In genomic region chr9:115591584-115591984, GRCh38 we compare ENCODE assay signal across 8 cellular contexts.
DNase-seq lines count a peak whose midpoint lies in the region; ATAC-seq and TF ChIP-seq lines count a peak whose summit lies in the region.

No MANE protein-coding gene starts in this region.

- H3K27me3 ChIP-seq in HUES6 (ENCODE audit: control insufficient read depth, insufficient read depth, low read length) (no peaks in the 10 kb centered on the region), body of pancreas (no peaks in the 10 kb centered on the region), spleen (replicated peaks in 1 of 7) (peaks cover 0 to 29% (median 3%) of the 10 kb centered on the region in 7 donors)

- no peak overlapping the region for H3K4me3 Mint-ChIP-seq in stimulated activated memory B cell treated with anti-CD40 and anti-IgM and Interleukin-4, amounts not matched to agents 10 μg/mL and 1 μg/mL and 100 μg/mL, for 72 hours

- H3K4me3 ChIP-seq in HUES6 (ENCODE audit: low read depth, low read length) (peak overlapping the region; percentile 14; the same call in 1 of the 2 replicates), body of pancreas (no peak overlapping the region), spleen (no peak overlapping the region)

- DNase-seq in GM03348 (ENCODE audit: low spot score) (peak; percentile 87), NCI-H748 (lab: John Stamatoyannopoulos, UW; ENCODE audit: unreplicated experiment) (peak; percentile 93), body of pancreas (peak; percentile 52 to 90 (median 78)), iPS-NIHi11 (ENCODE audit: low spot score) (peak; percentile 81), spleen (no peak)
- DNase-seq in activated CD8-positive, alpha-beta memory T cell treated with anti-CD3 and anti-CD28 coated beads for 24 hours, result no peak

- TF ChIP-seq POLR2A in body of pancreas (IDR thresholded peaks at IDR 0.05) (no peak), spleen (IDR thresholded peaks at IDR 0.05) (no peak)

- H3K36me3 Mint-ChIP-seq in stimulated activated memory B cell treated with anti-CD40 and anti-IgM and Interleukin-4, amounts not matched to agents 10 μg/mL and 1 μg/mL and 100 μg/mL, for 72 hours, result no peaks in the 10 kb centered on the region

- peaks cover 26% of the 10 kb centered on the region for H3K27me3 Mint-ChIP-seq in stimulated activated memory B cell treated with anti-CD40 and anti-IgM and Interleukin-4, amounts not matched to agents 10 μg/mL and 1 μg/mL and 100 μg/mL, for 72 hours

- H3K9me3 ChIP-seq in HUES6 (ENCODE audit: control insufficient read depth, insufficient read depth, low read depth, low read length) (peaks cover 2% of the 10 kb centered on the region; the same call in 1 of the 2 replicates), body of pancreas (no peaks in the 10 kb centered on the region), spleen (peaks cover 0 to 15% (median 0%) of the 10 kb centered on the region in 8 donors)

- H3K4me1 ChIP-seq in HUES6 (ENCODE audit: control insufficient read depth, insufficient read depth, low read length) (peaks cover 15% of the 10 kb centered on the region), body of pancreas (no peaks in the 10 kb centered on the region), spleen (no peaks in the 10 kb centered on the region)

- intact Hi-C loops in body of pancreas (cut with DNase I) (loop anchor here (10.0 kb wide), 2 partner anchors 983 to 1063 kb away; no protein-coding TSS in a partner anchor), spleen (cut with DNase I; ENCODE audit: low total_unique reads) (loop anchor here (5.0 kb wide), 1 partner anchor 981 kb away; no protein-coding TSS in a partner anchor)

- H3K27ac ChIP-seq in HUES6 (ENCODE audit: low read depth, low read length), result no peak overlapping the region
- peak overlapping the region in 3 of 4 donors; percentile 29 to 77 (median 64) for H3K27ac ChIP-seq in body of pancreas
- H3K27ac ChIP-seq in spleen, result no peak overlapping the region

- H3K27ac Mint-ChIP-seq in stimulated activated memory B cell treated with anti-CD40 and anti-IgM and Interleukin-4, amounts not matched to agents 10 μg/mL and 1 μg/mL and 100 μg/mL, for 72 hours, result no peak overlapping the region

- H3K36me3 ChIP-seq in HUES6 (ENCODE audit: control insufficient read depth, insufficient read depth, low read length), result no peaks in the 10 kb centered on the region
- no peaks in the 10 kb centered on the region for H3K36me3 ChIP-seq in body of pancreas (replicated peaks in 1 of 2; ENCODE audit: insufficient read depth in 1 of 2, low read depth in 2 of 2)
- no peaks in the 10 kb centered on the region for H3K36me3 ChIP-seq in spleen

- ATAC-seq in body of pancreas, result peak; percentile 93
- no peak for ATAC-seq in stimulated activated memory B cell treated with anti-CD40 and anti-IgM and Interleukin-4, amounts not matched to agents 10 μg/mL and 1 μg/mL and 100 μg/mL, for 72 hours

- WGBS in body of pancreas, 2 donors, result 8 to 19% methylated on average over 4 of the region's 4 CpGs
- 11 to 34% (median 14%) methylated on average over 4 of the region's 4 CpGs for WGBS in spleen, 5 donors

- no peaks in the 10 kb centered on the region for H3K4me1 Mint-ChIP-seq in stimulated activated memory B cell treated with anti-CD40 and anti-IgM and Interleukin-4, amounts not matched to agents 10 μg/mL and 1 μg/mL and 100 μg/mL, for 72 hours

- TF ChIP-seq CTCF in body of pancreas (IDR thresholded peaks at IDR 0.05) (peak; percentile 60 to 94 (median 78)), spleen (IDR thresholded peaks at IDR 0.05 in 8 of 11, conservative IDR thresholded peaks at IDR 0.05 in 3 of 11) (peak in 8 of 11 experiments; percentile 19 to 57 (median 40))

- peaks cover 3% of the 10 kb centered on the region for H3K9me3 Mint-ChIP-seq in stimulated activated memory B cell treated with anti-CD40 and anti-IgM and Interleukin-4, amounts not matched to agents 10 μg/mL and 1 μg/mL and 100 μg/mL, for 72 hours

- H3K9ac ChIP-seq in HUES6 (ENCODE audit: low read length), result peak overlapping the region; percentile 25

Comparison
In these comparisons a context has a peak if more than half of its experiments do, and no peak if none do; other contexts are left out.
1. DNase-seq: peak in GM03348 (single experiment), NCI-H748 (single experiment), body of pancreas (4 of 4) and iPS-NIHi11 (single experiment); none in spleen (single experiment) and activated CD8-positive, alpha-beta memory T cell treated with anti-CD3 and anti-CD28 coated beads for 24 hours (single experiment).
2. H3K27ac ChIP-seq: peak in body of pancreas (3 of 4); none in HUES6 (single experiment) and spleen (0 of 8).